Comparison of ENCODE assay signal across 18 cellular contexts in the genomic region with DNA sequence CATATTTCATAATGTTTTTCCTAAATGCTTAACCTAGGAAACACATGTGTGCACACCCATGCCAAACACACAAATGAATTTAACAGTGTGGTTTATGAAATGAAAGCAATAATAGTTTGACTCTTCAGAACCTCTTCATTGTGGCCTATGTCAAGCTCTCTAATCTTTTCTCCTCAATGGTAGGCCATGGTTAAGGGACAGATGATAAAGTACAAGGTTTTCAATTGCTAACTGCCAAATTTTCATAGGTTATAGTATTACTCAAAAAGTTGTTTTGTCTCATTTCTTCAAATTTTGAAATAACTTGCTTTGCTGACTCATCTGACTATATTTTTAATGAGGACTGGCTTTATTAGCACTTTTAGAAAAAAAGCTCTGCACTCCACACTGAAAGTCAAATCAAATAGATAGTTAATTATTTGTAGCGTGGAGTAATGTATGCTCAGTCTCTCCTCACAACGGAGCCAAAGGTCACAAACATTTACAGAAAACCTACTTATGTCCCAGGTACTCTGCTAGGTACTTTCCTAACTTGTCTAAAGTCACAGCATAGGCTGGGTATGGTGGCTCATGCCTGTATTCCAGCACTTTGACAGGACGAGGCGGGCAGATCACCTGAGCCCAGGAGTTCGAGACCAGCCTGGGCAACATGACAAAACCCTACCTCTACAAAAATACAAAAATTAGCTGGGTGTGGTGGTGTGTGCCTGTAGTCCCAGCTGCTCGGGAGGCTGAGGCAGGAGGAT. TPM values are rescaled to one million over a fixed set of nuclear protein-coding genes. Genes with fewer than 3 reads are reported as not detected.
"Had no signal": no experiment of that assay in that cellular context is flagged by ENCODE, and none has a peak within 500 bp of the region (broad histone marks: within the 10 kb centered on the region; RNA-seq: fewer than 3 reads in every experiment).

No MANE protein-coding gene starts in this region.

- H3K27ac ChIP-seq: coronary artery, neutrophil, suprapubic skin, upper lobe of left lung had no signal

- H3K9me3 Mint-ChIP-seq: activated B cell treated with CpG ODN at 0.5 μM for 24 hours; activated CD8-positive, alpha-beta T cell treated with anti-CD3 and anti-CD28 coated beads for 36 hours; activated naive CD4-positive, alpha-beta T cell treated with anti-CD3 and anti-CD28 coated beads, Interleukin-2, amount 50 U/mL, for 72 hours; activated T-cell treated with anti-CD3 and anti-CD28 coated beads, Interleukin-2, amount 50 U/mL, for 72 hours; naive thymus-derived CD8-positive, alpha-beta T cell had no signal

- H3K27ac Mint-ChIP-seq: activated B cell treated with CpG ODN at 0.5 μM for 24 hours; activated CD8-positive, alpha-beta T cell treated with anti-CD3 and anti-CD28 coated beads for 36 hours; activated naive CD4-positive, alpha-beta T cell treated with anti-CD3 and anti-CD28 coated beads, Interleukin-2, amount 50 U/mL, for 72 hours; activated T-cell treated with anti-CD3 and anti-CD28 coated beads, Interleukin-2, amount 50 U/mL, for 72 hours had no signal

- H3K27me3 Mint-ChIP-seq: activated B cell treated with CpG ODN at 0.5 μM for 24 hours; activated CD8-positive, alpha-beta T cell treated with anti-CD3 and anti-CD28 coated beads for 36 hours; naive thymus-derived CD8-positive, alpha-beta T cell had no signal

- ATAC-seq: activated CD8-positive, alpha-beta T cell treated with anti-CD3 and anti-CD28 coated beads for 36 hours; activated naive CD4-positive, alpha-beta T cell treated with anti-CD3 and anti-CD28 coated beads, Interleukin-2, amount 50 U/mL, for 72 hours; activated T-cell treated with anti-CD3 and anti-CD28 coated beads, Interleukin-2, amount 50 U/mL, for 72 hours; esophagus mucosa; naive thymus-derived CD8-positive, alpha-beta T cell; stimulated activated naive CD8-positive, alpha-beta T cell treated with anti-CD3 and anti-CD28 coated beads, Interleukin-15, Interleukin-2, amounts not matched to agents 100 U/mL and 50 U/mL, for 24 hours had no signal

- DNase-seq: activated B cell treated with CpG ODN at 0.5 μM for 24 hours; activated CD4-positive, alpha-beta T cell treated with anti-CD3 and anti-CD28 coated beads for 48 hours; activated CD8-positive, alpha-beta T cell treated with anti-CD3 and anti-CD28 coated beads for 36 hours; activated gamma-delta T cell; activated T-cell treated with anti-CD3 and anti-CD28 coated beads, Interleukin-2, amount 50 U/mL, for 72 hours; hippocampal formation; kidney glomerular epithelial cell; mammary epithelial cell; naive thymus-derived CD8-positive, alpha-beta T cell; stimulated activated naive CD8-positive, alpha-beta T cell treated with anti-CD3 and anti-CD28 coated beads, Interleukin-15, Interleukin-2, amounts not matched to agents 100 U/mL and 50 U/mL, for 24 hours; upper lobe of left lung had no signal

- H3K36me3 Mint-ChIP-seq: activated naive CD4-positive, alpha-beta T cell treated with anti-CD3 and anti-CD28 coated beads, Interleukin-2, amount 50 U/mL, for 72 hours had no signal

- H3K4me3 Mint-ChIP-seq: activated B cell treated with CpG ODN at 0.5 μM for 24 hours; activated CD8-positive, alpha-beta T cell treated with anti-CD3 and anti-CD28 coated beads for 36 hours; activated T-cell treated with anti-CD3 and anti-CD28 coated beads, Interleukin-2, amount 50 U/mL, for 72 hours; naive thymus-derived CD8-positive, alpha-beta T cell had no signal

RNA-seq across cellular contexts. Expression of gene ADCY10, which starts 3.0 kb away (rescaled TPM):
- total RNA-seq: esophagus mucosa, mononuclear cell, smooth muscle cell, suprapubic skin had no signal
